Comparison of ENCODE assay signal across 1 cellular context in genomic region chr11:15665368-15665871, GRCh38.
TF ChIP-seq lines count a peak whose summit lies in the region.

No MANE protein-coding gene starts in this region.

TF ChIP-seq in HCT116, 20 proteins besides CTCF, POLR2A, EP300 and RAD21 (continued from another document):
- TF ChIP-seq ZFX (IDR thresholded peaks at IDR 0.05), result no peak
- no peak for TF ChIP-seq CEBPB (IDR thresholded peaks at IDR 0.05; ENCODE audit: low read depth)
- no peak for TF ChIP-seq EGR1 (IDR thresholded peaks at IDR 0.05; ENCODE audit: low read depth)
